Comparison of ENCODE assay signal across 9 cellular contexts in genomic region chr16:4263504-4264436, GRCh38. TPM values are rescaled to one million over a fixed set of nuclear protein-coding genes. Genes with fewer than 3 reads are reported as not detected.
DNase-seq lines count a peak whose midpoint lies in the region; ATAC-seq, FAIRE-seq and TF ChIP-seq lines count a peak whose summit lies in the region.
"Had no signal": no experiment of that assay in that cellular context is flagged by ENCODE, and none has a peak within 500 bp of the region (broad histone marks: within the 10 kb centered on the region; RNA-seq: fewer than 3 reads in every experiment).

No MANE protein-coding gene starts in this region.

- H3K9ac ChIP-seq in endothelial cell of umbilical vein (replicated peaks; ENCODE audit: extremely low read depth, insufficient read depth, low read length) (no peak overlapping the region), neuronal stem cell (ENCODE audit: low read depth, low read length, poor library complexity) (no peak overlapping the region)

- peak overlapping the region in 1 of 4 donors; percentile 43 for H3K4me3 Mint-ChIP-seq in CD4-positive, CD25-positive, alpha-beta regulatory T cell
- H3K4me3 Mint-ChIP-seq: T-cell had no signal

- peak; percentile 43 for FAIRE-seq in endothelial cell of umbilical vein (lab: Jason Lieb, UNC)

- no peaks in the 10 kb centered on the region for H3K9me3 Mint-ChIP-seq in CD4-positive, CD25-positive, alpha-beta regulatory T cell
- H3K9me3 Mint-ChIP-seq: T-cell had no signal

- ATAC-seq in CD4-positive, CD25-positive, alpha-beta regulatory T cell (ENCODE audit: low read depth in 2 of 2): no peak
- no peak for ATAC-seq in GM19397 (IDR thresholded peaks at IDR 0.05; ENCODE audit: unreplicated experiment)
- no peak for ATAC-seq in GM19455 (IDR thresholded peaks at IDR 0.05; ENCODE audit: unreplicated experiment)
- ATAC-seq in GM21367 (IDR thresholded peaks at IDR 0.05; ENCODE audit: unreplicated experiment): no peak

- H2BK120ac ChIP-seq in neuronal stem cell (ENCODE audit: low read depth, low read length): no peak overlapping the region

- H2BK15ac ChIP-seq in neuronal stem cell (ENCODE audit: low read length): no peak overlapping the region

- H3K9me3 ChIP-seq in CD4-positive, CD25-positive, alpha-beta regulatory T cell (ENCODE audit: control insufficient read depth in 2 of 2, low read length in 2 of 2): no peaks in the 10 kb centered on the region
- H3K9me3 ChIP-seq in endothelial cell of umbilical vein (replicated peaks; ENCODE audit: control insufficient read depth, insufficient read depth, low read length) (no peaks in the 10 kb centered on the region), neuronal stem cell (replicated peaks in 1 of 2; ENCODE audit: control insufficient read depth in 2 of 2, insufficient read depth in 1 of 2, low read depth in 1 of 2, low read length in 2 of 2) (no peaks in the 10 kb centered on the region)

- H2BK12ac ChIP-seq in neuronal stem cell (ENCODE audit: low read length): no peak overlapping the region

- H3K9me1 ChIP-seq in endothelial cell of umbilical vein (replicated peaks; ENCODE audit: control insufficient read depth, extremely low read depth, insufficient read depth, low read length): no peaks in the 10 kb centered on the region

- no peaks in the 10 kb centered on the region for H4K20me1 ChIP-seq in endothelial cell of umbilical vein (replicated peaks; ENCODE audit: control insufficient read depth, extremely low read depth, insufficient read depth, low read length)

- H3K27ac Mint-ChIP-seq in CD4-positive, CD25-positive, alpha-beta regulatory T cell: peak overlapping the region in 2 of 3 donors; percentile 46 to 56
- H3K27ac Mint-ChIP-seq: T-cell had no signal

- BruUV-seq in endothelial cell of umbilical vein (replicated peaks; lab: Mats Ljungman, UMichigan): no TSS peak

- peaks cover 9% of the 10 kb centered on the region for H3K79me2 ChIP-seq in endothelial cell of umbilical vein (ENCODE audit: control insufficient read depth, insufficient read depth, low read length)

- no peaks in the 10 kb centered on the region for H3K27me3 ChIP-seq in CD4-positive, CD25-positive, alpha-beta regulatory T cell (ENCODE audit: control insufficient read depth, insufficient read depth, low read length)
- H3K27me3 ChIP-seq in endothelial cell of umbilical vein (ENCODE audit: control insufficient read depth in 2 of 2, insufficient read depth in 2 of 2, low read length in 2 of 2): no peaks in the 10 kb centered on the region
- no peaks in the 10 kb centered on the region for H3K27me3 ChIP-seq in neuronal stem cell (ENCODE audit: control insufficient read depth in 3 of 3, insufficient read depth in 3 of 3, low read depth in 1 of 3, low read length in 3 of 3)

- H3K79me1 ChIP-seq in neuronal stem cell (ENCODE audit: low read depth, low read length): peaks cover 33% of the 10 kb centered on the region

- WGBS in neuronal stem cell (ENCODE audit: extremely low coverage in 2 of 2, insufficient read length in 2 of 2, insufficient replicate concordance in 1 of 2), 2 donors: no CpG with 5 or more reads among the region's 39 CpGs

- H3K36me3 Mint-ChIP-seq in CD4-positive, CD25-positive, alpha-beta regulatory T cell: peaks cover 10% of the 10 kb centered on the region

- H3K4me3 ChIP-seq in CD4-positive, CD25-positive, alpha-beta regulatory T cell (ENCODE audit: low read depth, low read length): no peak overlapping the region
- H3K4me3 ChIP-seq in NB4 (ENCODE audit: low read depth, low read length): no peak overlapping the region
- H3K4me3 ChIP-seq in endothelial cell of umbilical vein (replicated peaks in 1 of 3; ENCODE audit: insufficient read depth in 1 of 3, low read depth in 1 of 3, low read length in 3 of 3): no peak overlapping the region
- H3K4me3 ChIP-seq in neuronal stem cell (ENCODE audit: low read length in 2 of 2): no peak overlapping the region

- dilution Hi-C loops in endothelial cell of umbilical vein (cut with MboI; ENCODE audit: extremely low pct_ligation_motif_present, low sequenced_read_pairs): no loop called here

- H2AFZ ChIP-seq in endothelial cell of umbilical vein (ENCODE audit: low read depth, low read length) (no peak overlapping the region), neuronal stem cell (ENCODE audit: low read length) (no peak overlapping the region)

- H3K4me1 ChIP-seq in CD4-positive, CD25-positive, alpha-beta regulatory T cell (ENCODE audit: control insufficient read depth, insufficient read depth, low read length, poor library complexity, severe bottlenecking): no peaks in the 10 kb centered on the region
- H3K4me1 ChIP-seq in endothelial cell of umbilical vein (ENCODE audit: control insufficient read depth, extremely low read depth, insufficient read depth, low read length) (no peaks in the 10 kb centered on the region), neuronal stem cell (ENCODE audit: control insufficient read depth in 2 of 2, insufficient read depth in 1 of 2, low read depth in 1 of 2, low read length in 2 of 2) (peaks cover 2 to 8% of the 10 kb centered on the region in 2 donors)

- no peak for TF ChIP-seq POLR2A in NB4 (IDR thresholded peaks at IDR 0.05; ENCODE audit: extremely low read depth, insufficient read length)
- no peak for TF ChIP-seq POLR2A in endothelial cell of umbilical vein (IDR thresholded peaks at IDR 0.05; ENCODE audit: low read depth, low read length)

- H3K36me3 ChIP-seq in CD4-positive, CD25-positive, alpha-beta regulatory T cell (ENCODE audit: control insufficient read depth, insufficient read depth, low read length): peaks cover 12% of the 10 kb centered on the region
- H3K36me3 ChIP-seq in endothelial cell of umbilical vein (ENCODE audit: control insufficient read depth in 2 of 2, extremely low read depth in 1 of 2, insufficient read depth in 2 of 2, low read length in 2 of 2) (no peaks in the 10 kb centered on the region), neuronal stem cell (replicated peaks in 1 of 2; ENCODE audit: control insufficient read depth in 2 of 2, insufficient read depth in 2 of 2, low read length in 2 of 2) (peaks cover 26 to 55% of the 10 kb centered on the region in 2 donors)

- intact Hi-C loops in endothelial cell of umbilical vein (cut with micrococcal nuclease): loop anchor here (1.0 kb wide), 1 partner anchor 8 kb away; no protein-coding TSS in a partner anchor

- H3K4ac ChIP-seq in neuronal stem cell (ENCODE audit: low read length): no peak overlapping the region

- no peak overlapping the region for H3K4me2 ChIP-seq in endothelial cell of umbilical vein (ENCODE audit: insufficient read depth, low read length)
- H3K4me2 ChIP-seq in neuronal stem cell (ENCODE audit: insufficient read depth, low read length, poor library complexity, severe bottlenecking): no peak overlapping the region

- peaks cover 0 to 21% (median 7%) of the 10 kb centered on the region in 4 donors for H3K4me1 Mint-ChIP-seq in CD4-positive, CD25-positive, alpha-beta regulatory T cell

- no peaks in the 10 kb centered on the region for H3K27me3 Mint-ChIP-seq in CD4-positive, CD25-positive, alpha-beta regulatory T cell
- H3K27me3 Mint-ChIP-seq: T-cell had no signal

- H3K23ac ChIP-seq in neuronal stem cell (ENCODE audit: low read depth, low read length, poor library complexity): peak overlapping the region; percentile 75

- CTCF ChIA-PET in endothelial cell of umbilical vein (lab: Charles Lee): interaction anchor here (1.4 to 3.8 kb wide), 6 partner anchors 8 to 139 kb away, joined by 4 to 45 read pairs (median 8); no protein-coding TSS in a partner anchor

- peak overlapping the region; percentile 83 for H2AK5ac ChIP-seq in neuronal stem cell (ENCODE audit: low read depth, low read length)

- no peak overlapping the region for H3K27ac ChIP-seq in CD4-positive, CD25-positive, alpha-beta regulatory T cell (ENCODE audit: insufficient read depth, low read length, poor library complexity, severe bottlenecking)
- no peak overlapping the region for H3K27ac ChIP-seq in endothelial cell of umbilical vein (ENCODE audit: insufficient read depth, low read depth, low read length)
- no peak overlapping the region for H3K27ac ChIP-seq in neuronal stem cell (replicated peaks; ENCODE audit: low read length)

- no peak for DNase-seq in CD4-positive, CD25-positive, alpha-beta regulatory T cell
- DNase-seq in NB4 (ENCODE audit: low read depth) (peak; percentile 44), endothelial cell of umbilical vein (ENCODE audit: low read depth, low spot score) (no peak), neuronal stem cell (ENCODE audit: low spot score) (peak; percentile 48), SIG-M5 treated with dmso at 0.1 percent for 504 hours (lab: John Stamatoyannopoulos, UW; ENCODE audit: unreplicated experiment) (no peak)
- DNase-seq: T-cell had no signal

- no peak overlapping the region for H4K8ac ChIP-seq in neuronal stem cell (ENCODE audit: low read depth, low read length)

- POLR2A ChIA-PET in endothelial cell of umbilical vein (lab: Charles Lee): no interaction called here

- peak overlapping the region; percentile 82 for H3K18ac ChIP-seq in neuronal stem cell (ENCODE audit: low read length)

- TF ChIP-seq CTCF in NB4 (IDR thresholded peaks at IDR 0.05; ENCODE audit: low read depth, low read length) (no peak), endothelial cell of umbilical vein (IDR thresholded peaks at IDR 0.05; ENCODE audit: extremely low read depth in 1 of 2, insufficient read depth in 1 of 2, low read depth in 1 of 2, low read length in 2 of 2) (no peak)

- H2BK5ac ChIP-seq in neuronal stem cell (ENCODE audit: low read length): peak overlapping the region; percentile 49

- H3K14ac ChIP-seq in neuronal stem cell (ENCODE audit: low read length): no peak overlapping the region

- no peak overlapping the region for H4K91ac ChIP-seq in neuronal stem cell (ENCODE audit: low read depth, low read length, poor library complexity)

RNA-seq across cellular contexts. Expression of gene TFAP4, which starts 9.1 kb away (rescaled TPM):
- 11.2 TPM for total RNA-seq in CD4-positive, CD25-positive, alpha-beta regulatory T cell
- 1 to 10 TPM in 2 of 4 donors, under 1 TPM in 2; 0.64 to 1.3 (median 1.0) TPM for polyA plus RNA-seq in CD4-positive, CD25-positive, alpha-beta regulatory T cell
- 11.1 and 12.4 TPM in 2 replicates for total RNA-seq in endothelial cell of umbilical vein
- polyA plus RNA-seq in endothelial cell of umbilical vein: 3.0 and 3.4 TPM in 2 replicates
- 3.9 and 5.0 TPM in 2 replicates for polyA plus RNA-seq in endothelial cell of umbilical vein (2011; cell fraction: cytosol; rRNA removed)
- polyA plus RNA-seq in endothelial cell of umbilical vein (2011; cell fraction: nucleus; rRNA removed): 6.1 TPM in 2 replicates
- polyA plus RNA-seq in endothelial cell of umbilical vein (2012): 3.6 and 5.8 TPM in 2 replicates
- 5.3 and 12.7 TPM in 2 replicates for polyA minus RNA-seq in endothelial cell of umbilical vein
- polyA minus RNA-seq in endothelial cell of umbilical vein (2011; cell fraction: cytosol; rRNA and poly(A)+ RNA removed): 46.0 TPM
- 2.6 and 3.7 TPM in 2 replicates for polyA minus RNA-seq in endothelial cell of umbilical vein (2011; cell fraction: nucleus; rRNA and poly(A)+ RNA removed)
- polyA plus RNA-seq in neuronal stem cell (2013, experiment 1 of 2): 18.5 TPM
- polyA plus RNA-seq in neuronal stem cell (2013, experiment 2 of 2): 20.5 TPM

RNA-seq across cellular contexts. Expression of gene SRL, which starts 21.9 kb away (rescaled TPM):
- not detected for total RNA-seq in CD4-positive, CD25-positive, alpha-beta regulatory T cell
- polyA plus RNA-seq in CD4-positive, CD25-positive, alpha-beta regulatory T cell: not detected
- 0.14 and 0.29 TPM in 2 replicates for total RNA-seq in endothelial cell of umbilical vein
- 0.21 and 0.27 TPM in 2 replicates for polyA plus RNA-seq in endothelial cell of umbilical vein
- polyA plus RNA-seq in endothelial cell of umbilical vein (2011; cell fraction: cytosol; rRNA removed): 0.20 and 0.22 TPM in 2 replicates
- 0.14 and 0.17 TPM in 2 replicates for polyA plus RNA-seq in endothelial cell of umbilical vein (2011; cell fraction: nucleus; rRNA removed)
- 0.12 and 0.15 TPM in 2 replicates for polyA plus RNA-seq in endothelial cell of umbilical vein (2012)
- polyA minus RNA-seq in endothelial cell of umbilical vein: 0.10 and 0.49 TPM in 2 replicates
- polyA minus RNA-seq in endothelial cell of umbilical vein (2011; cell fraction: cytosol; rRNA and poly(A)+ RNA removed): not detected
- polyA minus RNA-seq in endothelial cell of umbilical vein (2011; cell fraction: nucleus; rRNA and poly(A)+ RNA removed): 0.10 and 0.19 TPM in 2 replicates
- 0.04 TPM for polyA plus RNA-seq in neuronal stem cell (2013, experiment 1 of 2)
- polyA plus RNA-seq in neuronal stem cell (2013, experiment 2 of 2): 0.04 TPM

RNA-seq across cellular contexts. Expression of gene GLIS2, which starts 52.1 kb away (rescaled TPM):
- not detected for total RNA-seq in CD4-positive, CD25-positive, alpha-beta regulatory T cell
- under 1 TPM in 1 of 4 donors, not detected in 3; 0.03 TPM for polyA plus RNA-seq in CD4-positive, CD25-positive, alpha-beta regulatory T cell
- 10.1 and 11.3 TPM in 2 replicates for total RNA-seq in endothelial cell of umbilical vein
- 4.6 and 5.1 TPM in 2 replicates for polyA plus RNA-seq in endothelial cell of umbilical vein
- polyA plus RNA-seq in endothelial cell of umbilical vein (2011; cell fraction: cytosol; rRNA removed): 5.2 and 7.1 TPM in 2 replicates
- 4.7 and 5.8 TPM in 2 replicates for polyA plus RNA-seq in endothelial cell of umbilical vein (2011; cell fraction: nucleus; rRNA removed)
- 7.3 and 11.8 TPM in 2 replicates for polyA plus RNA-seq in endothelial cell of umbilical vein (2012)
- 2.0 and 3.2 TPM in 2 replicates for polyA minus RNA-seq in endothelial cell of umbilical vein
- 7.5 TPM for polyA minus RNA-seq in endothelial cell of umbilical vein (2011; cell fraction: cytosol; rRNA and poly(A)+ RNA removed)
- 1.0 and 2.9 TPM in 2 replicates for polyA minus RNA-seq in endothelial cell of umbilical vein (2011; cell fraction: nucleus; rRNA and poly(A)+ RNA removed)
- polyA plus RNA-seq in neuronal stem cell (2013, experiment 1 of 2): 7.6 TPM
- polyA plus RNA-seq in neuronal stem cell (2013, experiment 2 of 2): 7.9 TPM

Comparison
In these comparisons a context has a peak if more than half of its experiments do, and no peak if none do; other contexts are left out.
1. DNase-seq: peak in NB4 (single experiment) and neuronal stem cell (single experiment); none in CD4-positive, CD25-positive, alpha-beta regulatory T cell (0 of 3), endothelial cell of umbilical vein (single experiment) and SIG-M5 treated with dmso at 0.1 percent for 504 hours (single experiment).
2. RNA of gene GLIS2, which starts 52.1 kb away (total RNA-seq): 10.1 to 11.3 TPM in endothelial cell of umbilical vein; not detected in CD4-positive, CD25-positive, alpha-beta regulatory T cell (single experiment); every median in the first group is over 10 times any median in the second.